ENCODE assay signal across 25 cellular contexts in genomic region chr1:151436985-151437384, GRCh38.
"Had no signal": no experiment of that assay in that cellular context is flagged by ENCODE, and none has a peak within 500 bp of the region (broad histone marks: within the 10 kb centered on the region; RNA-seq: fewer than 3 reads in every experiment).

No MANE protein-coding gene starts in this region.

- H3K27ac ChIP-seq: foreskin keratinocyte, left lung, lower lobe of right lung, neutrophil, right lobe of liver, skin epidermis, thoracic aorta, upper lobe of left lung, vagina, VCaP had no signal

- H3K27me3 Mint-ChIP-seq: activated naive CD4-positive, alpha-beta T cell treated with anti-CD3 and anti-CD28 coated beads, Interleukin-2, amount 50 U/mL, for 24 hours; activated naive CD8-positive, alpha-beta T cell treated with anti-CD3 and anti-CD28 coated beads, Interleukin-2, amount 50 U/mL, for 24 hours; stimulated activated naive CD8-positive, alpha-beta T cell treated with anti-CD3 and anti-CD28 coated beads, Interleukin-15, Interleukin-2, amounts not matched to agents 100 ng/mL and 50 ng/mL, for 24 hours had no signal

- ATAC-seq: activated naive CD8-positive, alpha-beta T cell treated with anti-CD3 and anti-CD28 coated beads, Interleukin-2, amount 50 U/mL, for 24 hours; foreskin keratinocyte; left lung; lower lobe of right lung; right lobe of liver had no signal

- H3K27me3 ChIP-seq: esophagus muscularis mucosa, foreskin keratinocyte, left lung, neutrophil, right lobe of liver, upper lobe of left lung, vagina had no signal

- H3K4me1 Mint-ChIP-seq: nephron had no signal

- H3K4me1 ChIP-seq: foreskin keratinocyte, right lobe of liver had no signal

- H3K27ac Mint-ChIP-seq: activated naive CD8-positive, alpha-beta T cell treated with anti-CD3 and anti-CD28 coated beads, Interleukin-2, amount 50 U/mL, for 24 hours; activated T-helper 2 cell treated with anti-CD3 and anti-CD28 coated beads, Interferon-gamma antibody, Interleukin-2, Interleukin-4, amounts not matched to agents 10 μg/mL and 5 μg/mL and 100 μg/mL, durations not matched to agents 14 hours and 24 hours and 36 hours; nephron had no signal

- H3K4me3 Mint-ChIP-seq: activated naive CD4-positive, alpha-beta T cell treated with anti-CD3 and anti-CD28 coated beads, Interleukin-2, amount 50 U/mL, for 24 hours; activated naive CD8-positive, alpha-beta T cell treated with anti-CD3 and anti-CD28 coated beads, Interleukin-2, amount 50 U/mL, for 24 hours; nephron; stimulated activated naive CD8-positive, alpha-beta T cell treated with anti-CD3 and anti-CD28 coated beads, Interleukin-15, Interleukin-2, amounts not matched to agents 100 ng/mL and 50 ng/mL, for 24 hours had no signal

- H3K9me3 ChIP-seq: esophagus muscularis mucosa, left lung, lower lobe of right lung, neutrophil, right lobe of liver, thoracic aorta, upper lobe of left lung, vagina had no signal

- H3K4me3 ChIP-seq: esophagus muscularis mucosa, left lung, lower lobe of right lung, right lobe of liver, skin epidermis, thoracic aorta, upper lobe of left lung, vagina had no signal

- DNase-seq: activated CD4-positive, alpha-beta T cell treated with anti-CD3 and anti-CD28 coated beads for 4 hours; activated CD4-positive, alpha-beta T cell treated with anti-CD3 and anti-CD28 coated beads, Interleukin-2, amount 50 U/mL, for 4 hours; activated naive CD8-positive, alpha-beta T cell treated with anti-CD3 and anti-CD28 coated beads, Interleukin-2, amount 50 U/mL, for 24 hours; activated T-cell treated with anti-CD3 and anti-CD28 coated beads, Interleukin-2, amount 50 U/mL, for 48 hours; amygdala; cortex of kidney; foreskin keratinocyte; left lung; lower lobe of right lung; mesenchymal stem cell; right lobe of liver; stimulated activated CD4-positive, alpha-beta T cell treated with anti-CD3 and anti-CD28 coated beads, Interleukin-12 subunit alpha, Interleukin-12 subunit beta, amount 100 ng/mL, for 4 hours; stimulated activated CD4-positive, alpha-beta T cell treated with anti-CD3 and anti-CD28 coated beads, Interleukin-4, amount 100 ng/mL, for 1 hour; T-helper 1 cell; upper lobe of left lung had no signal

- H3K9me3 Mint-ChIP-seq: activated naive CD4-positive, alpha-beta T cell treated with anti-CD3 and anti-CD28 coated beads, Interleukin-2, amount 50 U/mL, for 24 hours; activated naive CD8-positive, alpha-beta T cell treated with anti-CD3 and anti-CD28 coated beads, Interleukin-2, amount 50 U/mL, for 24 hours; activated T-helper 2 cell treated with anti-CD3 and anti-CD28 coated beads, Interferon-gamma antibody, Interleukin-2, Interleukin-4, amounts not matched to agents 10 μg/mL and 5 μg/mL and 100 μg/mL, durations not matched to agents 14 hours and 24 hours and 36 hours; nephron; stimulated activated naive CD8-positive, alpha-beta T cell treated with anti-CD3 and anti-CD28 coated beads, Interleukin-15, Interleukin-2, amounts not matched to agents 100 ng/mL and 50 ng/mL, for 24 hours had no signal
